Comparison of ENCODE assay signal across 8 cellular contexts in the genomic region with DNA sequence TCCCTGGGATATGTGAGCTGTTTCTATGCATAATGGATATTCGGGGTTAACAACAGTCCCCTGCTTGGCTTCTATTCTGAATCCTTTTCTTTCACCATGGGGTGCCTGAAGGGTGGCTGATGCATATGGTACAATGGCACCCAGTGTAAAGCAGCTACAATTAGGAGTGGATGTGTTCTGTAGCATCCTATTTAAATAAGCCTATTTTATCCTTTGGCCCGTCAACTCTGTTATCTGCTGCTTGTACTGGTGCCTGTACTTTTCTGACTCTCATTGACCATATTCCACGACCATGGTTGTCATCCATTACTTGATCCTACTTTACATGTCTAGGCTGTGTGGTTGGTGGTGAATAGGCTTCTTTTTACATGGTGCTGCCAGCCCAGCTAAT. TPM values are rescaled to one million over a fixed set of nuclear protein-coding genes. Genes with fewer than 3 reads are reported as not detected.
DNase-seq lines count a peak whose midpoint lies in the region; ATAC-seq, FAIRE-seq and TF ChIP-seq lines count a peak whose summit lies in the region.

No MANE protein-coding gene starts in this region.

- peaks cover 44% of the 10 kb centered on the region for H3K4me1 Mint-ChIP-seq in activated CD4-positive, alpha-beta T cell treated with anti-CD3 and anti-CD28 coated beads for 36 hours

- ATAC-seq in activated CD4-positive, alpha-beta T cell treated with anti-CD3 and anti-CD28 coated beads for 36 hours, result no peak
- ATAC-seq in activated naive CD4-positive, alpha-beta T cell treated with anti-CD3 and anti-CD28 coated beads, Interleukin-2, amount 50 U/mL, for 72 hours, result no peak

- H3K9ac ChIP-seq in kidney (ENCODE audit: low read length in 2 of 2), result peak overlapping the region; percentile 20 to 34

- H3K4me3 Mint-ChIP-seq in activated CD4-positive, alpha-beta T cell treated with anti-CD3 and anti-CD28 coated beads for 36 hours, result peak overlapping the region; percentile 90

- no peaks in the 10 kb centered on the region for H3K27me3 ChIP-seq in suprapubic skin

- H3K4me3 ChIP-seq in kidney (ENCODE audit: low read length in 2 of 2) (peak overlapping the region; percentile 85 to 90), suprapubic skin (peak overlapping the region; percentile 79)

- no peak for TF ChIP-seq POLR2A in suprapubic skin (IDR thresholded peaks at IDR 0.05)

- H3K9me3 ChIP-seq in kidney (ENCODE audit: control insufficient read depth in 1 of 2, low read length in 2 of 2), result peaks cover 2 to 33% of the 10 kb centered on the region in 2 donors
- H3K9me3 ChIP-seq in suprapubic skin, result peaks cover 30% of the 10 kb centered on the region

- WGBS in suprapubic skin, result 68% methylated on average over 3 of the region's 3 CpGs

- peaks cover 10 to 38% of the 10 kb centered on the region in 2 donors for H3K36me3 ChIP-seq in kidney (ENCODE audit: control insufficient read depth in 1 of 2, insufficient read depth in 2 of 2, low read length in 2 of 2)
- peaks cover 41% of the 10 kb centered on the region for H3K36me3 ChIP-seq in suprapubic skin

- no peak for TF ChIP-seq EP300 in suprapubic skin (IDR thresholded peaks at IDR 0.05)

- peak overlapping the region; percentile 83 for H3K27ac Mint-ChIP-seq in activated CD4-positive, alpha-beta T cell treated with anti-CD3 and anti-CD28 coated beads for 36 hours
- peak overlapping the region; percentile 86 to 94 for H3K27ac Mint-ChIP-seq in activated naive CD4-positive, alpha-beta T cell treated with anti-CD3 and anti-CD28 coated beads, Interleukin-2, amount 50 U/mL, for 72 hours

- CTCF ChIA-PET in activated CD4-positive, alpha-beta T cell treated with anti-CD3 and anti-CD28 coated beads for 36 hours (lab: Charles Lee), result interaction anchor here (1.0 to 3.5 kb wide), 6 partner anchors 9 to 322 kb away, joined by 3 to 11 read pairs (median 6); partner anchors contain the start of genes PIK3IP1 and SELENOM

- peaks cover 44% of the 10 kb centered on the region for H3K9me3 Mint-ChIP-seq in activated CD4-positive, alpha-beta T cell treated with anti-CD3 and anti-CD28 coated beads for 36 hours (ENCODE audit: low read depth)
- H3K9me3 Mint-ChIP-seq in activated naive CD4-positive, alpha-beta T cell treated with anti-CD3 and anti-CD28 coated beads, Interleukin-2, amount 50 U/mL, for 72 hours, result peaks cover 25 to 45% of the 10 kb centered on the region in 2 donors

- no peak for DNase-seq in activated CD4-positive, alpha-beta T cell treated with anti-CD3 and anti-CD28 coated beads for 36 hours
- DNase-seq in activated CD4-positive, alpha-beta T cell treated with anti-CD3 and anti-CD28 coated beads for 4 hours, result no peak
- no peak for DNase-seq in activated naive CD4-positive, alpha-beta T cell treated with anti-CD3 and anti-CD28 coated beads, Interleukin-2, amount 50 U/mL, for 72 hours (ENCODE audit: low spot score in 2 of 2)
- DNase-seq in kidney (no peak), suprapubic skin (ENCODE audit: low spot score in 2 of 2) (no peak), HK-2 (ENCODE audit: unreplicated experiment) (no peak), NOMO-1 treated with DMSO at 0.1 percent for 48 hours (lab: John Stamatoyannopoulos, UW; ENCODE audit: unreplicated experiment) (no peak), nucleus accumbens (lab: John Stamatoyannopoulos, UW) (no peak)

- intact Hi-C loops in activated CD4-positive, alpha-beta T cell treated with anti-CD3 and anti-CD28 coated beads for 36 hours (cut with DNase I, micrococcal nuclease), result no loop called here
- intact Hi-C loops in kidney (cut with DNase I), result no loop called here

- no peak for TF ChIP-seq CTCF in kidney (IDR thresholded peaks at IDR 0.05; ENCODE audit: borderline replicate concordance, extremely low read depth, insufficient read depth)
- TF ChIP-seq CTCF in suprapubic skin (IDR thresholded peaks at IDR 0.05), result no peak

- H3K27me3 Mint-ChIP-seq in activated CD4-positive, alpha-beta T cell treated with anti-CD3 and anti-CD28 coated beads for 36 hours, result no peaks in the 10 kb centered on the region

- POLR2A ChIA-PET in activated CD4-positive, alpha-beta T cell treated with anti-CD3 and anti-CD28 coated beads for 36 hours (lab: Charles Lee), result interaction anchor here (0.6 to 3.1 kb wide), 5 partner anchors 20 to 546 kb away, joined by 3 to 10 read pairs (median 3); no protein-coding TSS in a partner anchor

- no peak for FAIRE-seq in kidney (lab: Jason Lieb, UNC)

- H3K36me3 Mint-ChIP-seq in activated CD4-positive, alpha-beta T cell treated with anti-CD3 and anti-CD28 coated beads for 36 hours (ENCODE audit: low read depth), result peaks cover 87% of the 10 kb centered on the region
- peaks cover 82 to 92% of the 10 kb centered on the region in 2 donors for H3K36me3 Mint-ChIP-seq in activated naive CD4-positive, alpha-beta T cell treated with anti-CD3 and anti-CD28 coated beads, Interleukin-2, amount 50 U/mL, for 72 hours

- H3K4me1 ChIP-seq in kidney (ENCODE audit: control insufficient read depth in 1 of 2, insufficient read depth in 1 of 2, low read depth in 1 of 2, low read length in 2 of 2) (peaks cover 0 to 8% of the 10 kb centered on the region in 2 donors), suprapubic skin (peaks cover 19% of the 10 kb centered on the region)

- H3K27ac ChIP-seq in kidney (ENCODE audit: low read depth in 2 of 2, low read length in 2 of 2), result no peak overlapping the region
- H3K27ac ChIP-seq in suprapubic skin, result no peak overlapping the region

RNA-seq across cellular contexts. Expression of gene TUG1, which starts 1.3 kb away (rescaled TPM):
- total RNA-seq in activated CD4-positive, alpha-beta T cell treated with anti-CD3 and anti-CD28 coated beads for 36 hours, result 10 to 100 TPM; 46.8 to 56.4 TPM
- total RNA-seq in activated naive CD4-positive, alpha-beta T cell treated with anti-CD3 and anti-CD28 coated beads, Interleukin-2, amount 50 U/mL, for 72 hours, result 10 to 100 TPM; 36.4 to 62.1 TPM
- total RNA-seq in kidney (79.0 TPM), suprapubic skin (100 to 1,000 TPM in 1 of 4 donors, 10 to 100 TPM in 3; 48.1 to 170 (median 61.2) TPM)
- polyA plus RNA-seq in kidney (ENCODE audit: insufficient read depth, low read depth, low replicate concordance), result 25.5 TPM

RNA-seq across cellular contexts. Expression of gene MORC2, which starts 1.8 kb away (rescaled TPM):
- 10 to 100 TPM; 24.0 to 24.1 TPM for total RNA-seq in activated CD4-positive, alpha-beta T cell treated with anti-CD3 and anti-CD28 coated beads for 36 hours
- total RNA-seq in activated naive CD4-positive, alpha-beta T cell treated with anti-CD3 and anti-CD28 coated beads, Interleukin-2, amount 50 U/mL, for 72 hours, result 10 to 100 TPM in 1 of 2 donors, 1 to 10 TPM in 1; 8.6 to 24.0 TPM
- total RNA-seq in kidney (18.0 TPM), suprapubic skin (10 to 100 TPM; 12.9 to 38.7 (median 21.3) TPM)
- 18.8 TPM for polyA plus RNA-seq in kidney (ENCODE audit: insufficient read depth, low read depth, low replicate concordance)
